In genomic region chr16:2682209-2683021, GRCh38 we compare ENCODE assay signal across 8 cellular contexts. TPM values are rescaled to one million over a fixed set of nuclear protein-coding genes. Genes with fewer than 3 reads are reported as not detected.
DNase-seq lines count a peak whose midpoint lies in the region; ATAC-seq and TF ChIP-seq lines count a peak whose summit lies in the region.

A gene with protein sequence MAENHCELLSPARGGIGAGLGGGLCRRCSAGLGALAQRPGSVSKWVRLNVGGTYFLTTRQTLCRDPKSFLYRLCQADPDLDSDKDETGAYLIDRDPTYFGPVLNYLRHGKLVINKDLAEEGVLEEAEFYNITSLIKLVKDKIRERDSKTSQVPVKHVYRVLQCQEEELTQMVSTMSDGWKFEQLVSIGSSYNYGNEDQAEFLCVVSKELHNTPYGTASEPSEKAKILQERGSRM (plus strand): TSS chr16:2682523. CDS start chr16:2682549, 26 bp downstream.

- CTCF ChIA-PET in GM10248 (lab: Yijun Ruan, JAX): no interaction called here

- TF ChIP-seq CTCF in GM10248 (IDR thresholded peaks at IDR 0.05; ENCODE audit: control extremely low read depth, extremely low read depth, low read depth, missing control alignments): no peak
- no peak for TF ChIP-seq CTCF in ovary (IDR thresholded peaks at IDR 0.05)

- POLR2A ChIA-PET in GM10248 (lab: Yijun Ruan, JAX): interaction anchor here (0.6 to 1.4 kb wide), 7 partner anchors 9 to 153 kb away, joined by 3 to 14 read pairs (median 3); no protein-coding TSS in a partner anchor

- intact Hi-C loops in Right ventricle myocardium inferior (cut with DNase I) (no loop called here), ovary (cut with DNase I) (no loop called here)

- H3K4me3 ChIP-seq in ovary (peak within 1 kb of the TSS; percentile 99), thymus (ENCODE audit: low read length) (peak within 1 kb of the TSS; percentile 77)

- H3K36me3 ChIP-seq in ovary: no peaks in the 10 kb centered on the region
- H3K36me3 ChIP-seq in thymus (ENCODE audit: control insufficient read depth, insufficient read depth): peaks cover 3% of the 10 kb centered on the region

- no peaks in the 10 kb centered on the region for H3K27me3 ChIP-seq in ovary
- no peaks in the 10 kb centered on the region for H3K27me3 ChIP-seq in thymus (ENCODE audit: control insufficient read depth, insufficient read depth)

- peak; percentile 73 for TF ChIP-seq POLR2A in ovary (IDR thresholded peaks at IDR 0.05)

- H3K9me3 ChIP-seq in ovary: no peaks in the 10 kb centered on the region
- H3K9me3 ChIP-seq in thymus (ENCODE audit: control insufficient read depth): no peaks in the 10 kb centered on the region

- WGBS in ovary, 3 donors: 0 to 1% (median 0%) methylated on average over 46 to 73 of the region's 73 CpGs
- WGBS in thymus: under 1% methylated on average over 73 of the region's 73 CpGs

- ATAC-seq in HG02642 (IDR thresholded peaks at IDR 0.05; ENCODE audit: poor library complexity, unreplicated experiment) (peak; percentile 73), Right ventricle myocardium inferior (peak; percentile 95)

- DNase-seq in GM10248 (ENCODE audit: extremely low spot score): peak; percentile 95
- peak; percentile 65 for DNase-seq in NCI-H1417 treated with DMSO at 0.1 percent for 48 hours (lab: John Stamatoyannopoulos, UW)
- DNase-seq in SW 1271 (lab: John Stamatoyannopoulos, UW): peak; percentile 78 to 88
- DNase-seq in activated naive CD8-positive, alpha-beta T cell treated with anti-CD3 and anti-CD28 coated beads, Interleukin-2, amount 50 U/mL, for 16 hours (ENCODE audit: low read depth, low spot score): peak; percentile 93
- peak; percentile 98 for DNase-seq in Right ventricle myocardium inferior (ENCODE audit: missing footprints)
- DNase-seq in ovary: peak; percentile 94 to 98 (median 95)

- peaks cover 3% of the 10 kb centered on the region for H3K4me1 ChIP-seq in ovary (ENCODE audit: insufficient read depth)
- H3K4me1 ChIP-seq in thymus (ENCODE audit: control insufficient read depth, insufficient read depth, low read length): peaks cover 10% of the 10 kb centered on the region

- TF ChIP-seq EP300 in ovary (IDR thresholded peaks at IDR 0.05): no peak

- H3K27ac ChIP-seq in ovary (peak within 1 kb of the TSS in 1 of 2 donors; percentile 54), thymus (ENCODE audit: low read depth) (peak within 1 kb of the TSS; percentile 90)

RNA-seq across cellular contexts. Expression of the gene that starts here (rescaled TPM):
- total RNA-seq in Right ventricle myocardium inferior: 10.5 TPM
- 10 to 100 TPM; 12.4 to 19.8 (median 14.3) TPM for total RNA-seq in ovary
- polyA plus RNA-seq in ovary: 10 to 100 TPM; 12.2 to 12.4 TPM
- polyA plus RNA-seq in thymus: 21.8 TPM
